1 cellular context compared by ENCODE assay signal in the genomic region with DNA sequence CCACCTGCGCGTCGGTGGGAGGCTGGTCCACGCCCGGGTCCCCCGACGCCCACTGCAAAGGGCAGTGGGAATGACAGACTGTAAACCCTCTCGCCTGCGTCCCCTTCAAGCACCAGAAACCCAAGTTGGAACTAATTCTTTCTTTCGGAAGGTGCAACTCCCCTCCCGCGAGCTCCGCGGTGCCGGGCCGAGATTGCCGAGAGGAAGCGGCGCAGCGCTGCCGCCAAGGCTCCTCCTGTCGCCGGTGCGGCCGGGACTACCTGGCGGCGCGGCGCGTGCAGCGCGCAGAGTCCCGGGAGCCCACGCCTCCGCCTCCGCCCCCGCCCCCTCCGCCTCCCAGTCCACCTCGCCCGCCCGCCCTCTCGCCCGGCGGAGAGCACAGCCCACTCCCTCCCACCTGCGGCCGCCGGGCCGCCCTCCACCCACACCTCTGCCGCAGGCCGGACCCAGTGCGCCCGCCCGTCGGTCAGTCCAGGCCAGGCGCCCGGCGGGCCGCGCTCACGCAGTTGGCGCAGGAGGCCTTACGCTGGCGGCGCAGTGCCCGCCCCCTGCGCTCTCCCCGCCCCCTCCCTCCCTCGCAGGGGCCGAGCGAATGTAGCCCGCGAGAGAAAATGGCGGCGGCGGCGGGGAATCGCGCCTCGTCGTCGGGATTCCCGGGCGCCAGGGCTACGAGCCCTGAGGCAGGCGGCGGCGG.
TF ChIP-seq lines count a peak whose summit lies in the region.

TSS of gene MAP3K1 (plus strand) at position 587 of the 694 bp plus-strand sequence. CDS start at position 612, 25 bp downstream.

TF ChIP-seq in K562, 482 proteins besides CTCF, POLR2A, EP300 and RAD21 (continued from another document):
- TF ChIP-seq, protein P1, sequence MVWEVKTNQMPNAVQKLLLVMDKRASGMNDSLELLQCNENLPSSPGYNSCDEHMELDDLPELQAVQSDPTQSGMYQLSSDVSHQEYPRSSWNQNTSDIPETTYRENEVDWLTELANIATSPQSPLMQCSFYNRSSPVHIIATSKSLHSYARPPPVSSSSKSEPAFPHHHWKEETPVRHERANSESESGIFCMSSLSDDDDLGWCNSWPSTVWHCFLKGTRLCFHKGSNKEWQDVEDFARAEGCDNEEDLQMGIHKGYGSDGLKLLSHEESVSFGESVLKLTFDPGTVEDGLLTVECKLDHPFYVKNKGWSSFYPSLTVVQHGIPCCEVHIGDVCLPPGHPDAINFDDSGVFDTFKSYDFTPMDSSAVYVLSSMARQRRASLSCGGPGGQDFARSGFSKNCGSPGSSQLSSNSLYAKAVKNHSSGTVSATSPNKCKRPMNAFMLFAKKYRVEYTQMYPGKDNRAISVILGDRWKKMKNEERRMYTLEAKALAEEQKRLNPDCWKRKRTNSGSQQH (CRISPR knock-in tag; IDR thresholded peaks at IDR 0.05) = no peak
- TF ChIP-seq ZBTB7A (IDR thresholded peaks at IDR 0.05; ENCODE audit: borderline replicate concordance, control insufficient read depth, low read depth, low read length) = peak; percentile 45; the same call in 1 of the 2 replicates
